15 cellular contexts compared by ENCODE assay signal in the genomic region with DNA sequence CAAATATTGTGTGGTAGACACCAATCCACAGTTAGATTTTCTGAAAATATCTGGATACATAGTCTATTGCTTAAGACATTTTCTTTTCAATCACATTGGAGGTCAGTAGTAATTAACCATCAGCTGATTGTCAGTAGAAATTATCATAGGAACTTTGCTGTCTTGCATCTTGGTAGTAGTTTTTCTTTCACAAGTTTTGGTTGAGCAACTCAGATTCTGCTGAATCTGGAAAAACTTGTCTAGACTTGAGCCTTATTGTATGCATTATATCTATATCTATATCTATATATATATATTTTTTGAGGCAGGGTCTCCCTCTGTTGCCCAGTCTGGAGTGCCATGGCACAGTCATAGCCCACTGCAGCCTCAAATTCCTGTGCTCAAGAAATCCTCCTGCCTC.
"Had no signal": no experiment of that assay in that cellular context is flagged by ENCODE, and none has a peak within 500 bp of the region (broad histone marks: within the 10 kb centered on the region; RNA-seq: fewer than 3 reads in every experiment).

No MANE protein-coding gene starts in this region.

- H3K27me3 ChIP-seq: body of pancreas, upper lobe of right lung had no signal

- H3K4me3 Mint-ChIP-seq: activated CD8-positive, alpha-beta T cell treated with anti-CD3 and anti-CD28 coated beads, Interleukin-2, amount 10 ng/mL, durations not matched to agents 7 days and 5 days; stimulated activated naive B cell treated with anti-CD40 and anti-IgM and Interleukin-4, amounts not matched to agents 10 μg/mL and 1 μg/mL and 100 μg/mL, for 72 hours had no signal

- H3K9me3 ChIP-seq: body of pancreas, upper lobe of right lung had no signal

- DNase-seq: activated CD4-positive, alpha-beta T cell treated with anti-CD3 and anti-CD28 coated beads for 4 hours; activated CD8-positive, alpha-beta T cell treated with anti-CD3 and anti-CD28 coated beads, Interleukin-2, amount 10 ng/mL, durations not matched to agents 7 days and 5 days; activated naive CD4-positive, alpha-beta T cell treated with Interleukin-2 at 50 U/mL for 16 hours; body of pancreas; hypothalamus; left cardiac atrium; naive thymus-derived CD4-positive, alpha-beta T cell; right cardiac atrium; stimulated activated CD4-positive, alpha-beta T cell treated with anti-CD3 and anti-CD28 coated beads, Interleukin-1b, Interleukin-23, amount 100 ng/mL, for 48 hours; stimulated activated naive B cell treated with anti-CD40 and anti-IgM and Interleukin-4, amounts not matched to agents 10 μg/mL and 1 μg/mL and 100 μg/mL, for 72 hours; T-helper 1 cell; upper lobe of right lung had no signal

- H3K27ac ChIP-seq: SK-N-MC, upper lobe of right lung had no signal

- H3K27me3 Mint-ChIP-seq: progenitor cell of endocrine pancreas had no signal

- ATAC-seq: activated CD8-positive, alpha-beta T cell treated with anti-CD3 and anti-CD28 coated beads, Interleukin-2, amount 10 ng/mL, durations not matched to agents 7 days and 5 days; body of pancreas; left cardiac atrium; naive thymus-derived CD4-positive, alpha-beta T cell; right cardiac atrium; stimulated activated naive B cell treated with anti-CD40 and anti-IgM and Interleukin-4, amounts not matched to agents 10 μg/mL and 1 μg/mL and 100 μg/mL, for 72 hours; upper lobe of right lung had no signal

- H3K4me3 ChIP-seq: body of pancreas, lung, SK-N-MC, upper lobe of right lung had no signal

- H3K27ac Mint-ChIP-seq: activated CD8-positive, alpha-beta T cell treated with anti-CD3 and anti-CD28 coated beads, Interleukin-2, amount 10 ng/mL, durations not matched to agents 7 days and 5 days; progenitor cell of endocrine pancreas; stimulated activated naive B cell treated with anti-CD40 and anti-IgM and Interleukin-4, amounts not matched to agents 10 μg/mL and 1 μg/mL and 100 μg/mL, for 72 hours had no signal

- H3K9me3 Mint-ChIP-seq: stimulated activated naive B cell treated with anti-CD40 and anti-IgM and Interleukin-4, amounts not matched to agents 10 μg/mL and 1 μg/mL and 100 μg/mL, for 72 hours had no signal
